Comparison of ENCODE assay signal across 13 cellular contexts in genomic region chr7:128259131-128260056, GRCh38. TPM values are rescaled to one million over a fixed set of nuclear protein-coding genes. Genes with fewer than 3 reads are reported as not detected.
A peak's percentile ranks its signal among the peaks of the same experiment; 100 is the strongest.
DNase-seq lines count a peak whose midpoint lies in the region; ATAC-seq and TF ChIP-seq lines count a peak whose summit lies in the region.
"Had no signal": no experiment of that assay in that cellular context is flagged by ENCODE, and none has a peak within 500 bp of the region (broad histone marks: within the 10 kb centered on the region; RNA-seq: fewer than 3 reads in every experiment).

No MANE protein-coding gene starts in this region.

- H3K9me3 ChIP-seq in PC-9 (ENCODE audit: insufficient read depth, low read depth), result no peaks in the 10 kb centered on the region
- no peaks in the 10 kb centered on the region for H3K9me3 ChIP-seq in esophagus squamous epithelium
- no peaks in the 10 kb centered on the region for H3K9me3 ChIP-seq in prostate gland
- H3K9me3 ChIP-seq: neutrophil had no signal

- POLR2A ChIA-PET in PC-9 (lab: Charles Lee; ENCODE audit: unreplicated experiment), result interaction anchor here (0.6 kb wide), 2 partner anchors 27 to 38 kb away, joined by 3 to 7 read pairs; no protein-coding TSS in a partner anchor

- intact Hi-C loops in PC-9 (cut with micrococcal nuclease; ENCODE audit: unreplicated experiment) (no loop called here), esophagus squamous epithelium (cut with DNase I) (no loop called here), prostate gland (cut with DNase I) (no loop called here)

- DNase-seq in HCEC 1CT (peak; percentile 66), PC-9 (peak; percentile 83 to 91), esophagus squamous epithelium (lab: John Stamatoyannopoulos, UW) (no peak), prostate gland (ENCODE audit: low spot score) (peak; percentile 58), GM13976 (ENCODE audit: low spot score) (no peak), MV-4-11 (lab: John Stamatoyannopoulos, UW) (no peak)
- DNase-seq: activated T-cell treated with anti-CD3 and anti-CD28 coated beads, Interleukin-2, amount 50 U/mL, for 4 hours; DND-41; hippocampal formation; NCI-H345 had no signal

- CTCF ChIA-PET in PC-9 (lab: Charles Lee), result interaction anchor here (0.5 to 1.0 kb wide), 4 partner anchors 11 to 174 kb away, joined by 3 to 6 read pairs (median 4); no protein-coding TSS in a partner anchor

- in situ Hi-C loops in GM13976 (cut with MboI; ENCODE audit: low sequenced_read_pairs, unreplicated experiment), result no loop called here

- H3K27me3 ChIP-seq in PC-9 (ENCODE audit: insufficient read depth, low read depth) (no peaks in the 10 kb centered on the region), esophagus squamous epithelium (no peaks in the 10 kb centered on the region), prostate gland (replicated peaks; ENCODE audit: insufficient read depth) (no peaks in the 10 kb centered on the region)
- H3K27me3 ChIP-seq: neutrophil had no signal

- peak overlapping the region; percentile 87 for H3K4me2 ChIP-seq in PC-9

- peak overlapping the region; percentile 60 for H2AFZ ChIP-seq in PC-9

- BruUV-seq in PC-9 (replicated peaks; lab: Mats Ljungman, UMichigan), result no TSS peak

- peaks cover 33% of the 10 kb centered on the region for H3K4me1 ChIP-seq in PC-9 (replicated peaks; ENCODE audit: insufficient read depth)
- H3K4me1 ChIP-seq in esophagus squamous epithelium, result peaks cover 0 to 52% (median 19%) of the 10 kb centered on the region in 3 donors
- H3K4me1 ChIP-seq in prostate gland (replicated peaks), result peaks cover 4% of the 10 kb centered on the region

- ATAC-seq in GM21367 (IDR thresholded peaks at IDR 0.05; ENCODE audit: unreplicated experiment), result no peak
- ATAC-seq in HG02852 (IDR thresholded peaks at IDR 0.05; ENCODE audit: unreplicated experiment), result no peak
- ATAC-seq: activated T-cell treated with anti-CD3 and anti-CD28 coated beads, Interleukin-2, amount 50 U/mL, for 4 hours had no signal

- H3K36me3 ChIP-seq in PC-9 (ENCODE audit: low read depth) (no peaks in the 10 kb centered on the region), esophagus squamous epithelium (no peaks in the 10 kb centered on the region), prostate gland (no peaks in the 10 kb centered on the region)
- H3K36me3 ChIP-seq: neutrophil had no signal

- H3K9me2 ChIP-seq in PC-9 (ENCODE audit: insufficient read depth), result no peaks in the 10 kb centered on the region

- no peak for TF ChIP-seq POLR2A in esophagus squamous epithelium (IDR thresholded peaks at IDR 0.05)
- no peak for TF ChIP-seq POLR2A in prostate gland (IDR thresholded peaks at IDR 0.05)

- peak overlapping the region; percentile 46; the same call in 1 of the 2 replicates for H3K4me3 ChIP-seq in PC-9
- no peak overlapping the region for H3K4me3 ChIP-seq in esophagus squamous epithelium
- H3K4me3 ChIP-seq in prostate gland, result no peak overlapping the region

- H3K27ac ChIP-seq in PC-9 (peak overlapping the region; percentile 84), esophagus squamous epithelium (peak overlapping the region; percentile 85 to 94 (median 90)), prostate gland (peak overlapping the region in 1 of 2 donors; percentile 29)
- H3K27ac ChIP-seq: neutrophil had no signal

- H3F3A ChIP-seq in PC-9 (ENCODE audit: insufficient read depth, low read depth), result peaks cover 24% of the 10 kb centered on the region

- TF ChIP-seq CTCF in PC-9 (conservative IDR thresholded peaks at IDR 0.05), result no peak
- no peak for TF ChIP-seq CTCF in esophagus squamous epithelium (IDR thresholded peaks at IDR 0.05)
- no peak for TF ChIP-seq CTCF in prostate gland (IDR thresholded peaks at IDR 0.05)
- TF ChIP-seq CTCF in GM13976 (IDR thresholded peaks at IDR 0.05; ENCODE audit: borderline replicate concordance, control extremely low read depth, extremely low read depth, insufficient read depth, missing control alignments), result no peak

- WGBS in esophagus squamous epithelium, 2 donors, result 20 to 40% methylated on average over 11 of the region's 11 CpGs
- WGBS in prostate gland, result 40% methylated on average over 11 of the region's 11 CpGs

- H3K79me2 ChIP-seq in PC-9 (ENCODE audit: low read depth), result no peaks in the 10 kb centered on the region

- no peaks in the 10 kb centered on the region for H4K20me1 ChIP-seq in PC-9 (ENCODE audit: insufficient read depth)

RNA-seq across cellular contexts. Expression of gene LEP, which starts 18.3 kb away (rescaled TPM):
- total RNA-seq in PC-9 (2021) (not detected in 2 replicates), esophagus squamous epithelium (not detected), prostate gland (not detected)
- total RNA-seq: activated T-cell treated with anti-CD3 and anti-CD28 coated beads, Interleukin-2, amount 50 U/mL, for 4 hours had no signal

Comparison
In these comparisons a context has a peak if more than half of its experiments do, and no peak if none do; other contexts are left out.
1. DNase-seq: peak in HCEC 1CT (single experiment), PC-9 (2 of 2) and prostate gland (single experiment); none in esophagus squamous epithelium (single experiment), GM13976 (single experiment) and MV-4-11 (single experiment).